ENCODE assay signal across 19 cellular contexts in genomic region chr6:37506479-37506878, GRCh38. TPM values are rescaled to one million over a fixed set of nuclear protein-coding genes. Genes with fewer than 3 reads are reported as not detected.
DNase-seq lines count a peak whose midpoint lies in the region; ATAC-seq and TF ChIP-seq lines count a peak whose summit lies in the region.
"Had no signal": no experiment of that assay in that cellular context is flagged by ENCODE, and none has a peak within 500 bp of the region (broad histone marks: within the 10 kb centered on the region; RNA-seq: fewer than 3 reads in every experiment).

No MANE protein-coding gene starts in this region.

- no peak overlapping the region for H3K9ac ChIP-seq in liver (ENCODE audit: low read depth in 1 of 2, low read length in 2 of 2)

- peaks cover 36% of the 10 kb centered on the region for H3K4me1 Mint-ChIP-seq in memory B cell

- ATAC-seq in right lobe of liver (no peak), memory B cell (ENCODE audit: low read depth) (no peak)
- ATAC-seq: A549 had no signal

- H3K4me1 ChIP-seq in liver (ENCODE audit: control insufficient read depth in 4 of 4, insufficient read depth in 4 of 4, low read length in 3 of 4) (peaks cover 0 to 3% (median 0%) of the 10 kb centered on the region in 4 donors), right lobe of liver (no peaks in the 10 kb centered on the region)
- H3K4me1 ChIP-seq: A549, SJCRH30 had no signal

- no peak overlapping the region for H3K4me3 ChIP-seq in liver (ENCODE audit: low read depth in 1 of 3, low read length in 3 of 3)
- no peak overlapping the region for H3K4me3 ChIP-seq in right lobe of liver
- H3K4me3 ChIP-seq: A549, MG63, SJCRH30 had no signal

- H3K9me3 ChIP-seq in liver (ENCODE audit: control insufficient read depth in 4 of 4, low read length in 3 of 4), result no peaks in the 10 kb centered on the region
- no peaks in the 10 kb centered on the region for H3K9me3 ChIP-seq in right lobe of liver
- H3K9me3 ChIP-seq in KOPT-K1 (ENCODE audit: insufficient read depth, low read length, poor library complexity, severe bottlenecking), result no peaks in the 10 kb centered on the region
- H3K9me3 ChIP-seq: A549, MG63, SJCRH30 had no signal

- intact Hi-C loops in right lobe of liver (cut with DNase I), result no loop called here

- H3K27me3 Mint-ChIP-seq in memory B cell, result no peaks in the 10 kb centered on the region
- H3K27me3 Mint-ChIP-seq: B cell had no signal

- no peak for DNase-seq in right lobe of liver
- DNase-seq in memory B cell (ENCODE audit: low spot score in 2 of 2), result no peak
- DNase-seq in 8988T, result no peak
- DNase-seq in retina, result no peak
- DNase-seq in T-helper 1 cell, result no peak
- DNase-seq: Calu3, DMS153, MG63, NCI-H1048, NCI-H1417 treated with DMSO at 0.1 percent for 48 hours, NCI-H187, NCI-H446, NCI-H526, SJCRH30 had no signal

- TF ChIP-seq RAD21 in liver (IDR thresholded peaks at IDR 0.05), result no peak

- peak overlapping the region; percentile 99 for H3K27ac Mint-ChIP-seq in memory B cell
- H3K27ac Mint-ChIP-seq: B cell, CD14-positive monocyte had no signal

- H3K36me3 ChIP-seq in liver (ENCODE audit: control insufficient read depth in 4 of 4, insufficient read depth in 3 of 4, low read depth in 1 of 4, low read length in 3 of 4), result no peaks in the 10 kb centered on the region
- no peaks in the 10 kb centered on the region for H3K36me3 ChIP-seq in right lobe of liver
- no peaks in the 10 kb centered on the region for H3K36me3 ChIP-seq in KOPT-K1 (ENCODE audit: insufficient read depth, low read length)
- H3K36me3 ChIP-seq: MG63, SJCRH30 had no signal

- TF ChIP-seq CTCF in liver (IDR thresholded peaks at IDR 0.05; ENCODE audit: low read depth, low read length, missing input control) (no peak), right lobe of liver (IDR thresholded peaks at IDR 0.05) (no peak)

- TF ChIP-seq POLR2A in right lobe of liver (IDR thresholded peaks at IDR 0.05), result no peak

- 69% methylated on average over 4 of the region's 4 CpGs for WGBS in liver
- 62% methylated on average over 4 of the region's 4 CpGs for WGBS in right lobe of liver (ENCODE audit: insufficient coverage, low coverage, low lambda C conversion rate, missing lambda C conversion rate)

- H3K4me3 Mint-ChIP-seq in memory B cell, result no peak overlapping the region
- H3K4me3 Mint-ChIP-seq: B cell, CD14-positive monocyte had no signal

- no peaks in the 10 kb centered on the region for H3K36me3 Mint-ChIP-seq in memory B cell
- H3K36me3 Mint-ChIP-seq: CD14-positive monocyte had no signal

- H3K27ac ChIP-seq in liver (ENCODE audit: low read depth in 1 of 2, low read length in 2 of 2), result no peak overlapping the region
- H3K27ac ChIP-seq in right lobe of liver, result no peak overlapping the region
- peak overlapping the region; percentile 31 for H3K27ac ChIP-seq in KOPT-K1 (ENCODE audit: low read depth, low read length, poor library complexity, severe bottlenecking)
- H3K27ac ChIP-seq: A549, SJCRH30 had no signal

- H3K27me3 ChIP-seq in liver (ENCODE audit: control insufficient read depth in 4 of 4, insufficient read depth in 4 of 4, low read length in 3 of 4) (no peaks in the 10 kb centered on the region), right lobe of liver (no peaks in the 10 kb centered on the region)
- H3K27me3 ChIP-seq: MG63, SJCRH30 had no signal

- H3K9me3 Mint-ChIP-seq in memory B cell, result peaks cover 2% of the 10 kb centered on the region

TF ChIP-seq in liver, 16 proteins besides CTCF, POLR2A, EP300 and RAD21:
- TF ChIP-seq SP1 (IDR thresholded peaks at IDR 0.05) (peak; percentile 14), HNF4A (conservative IDR thresholded peaks at IDR 0.05) (peak; percentile 15 to 67), YY1 (IDR thresholded peaks at IDR 0.05) (no peak)

RNA-seq across cellular contexts. Expression of gene CCDC167, which starts 6.8 kb away (rescaled TPM):
- total RNA-seq in liver (10 to 100 TPM; 14.1 to 41.0 TPM), right lobe of liver (100 to 1,000 TPM in 1 of 6 experiments, 10 to 100 TPM in 5; 16.5 to 103 (median 26.9) TPM)
- 10 to 100 TPM; 44.3 to 54.8 TPM for polyA plus RNA-seq in liver
